9 cellular contexts compared by ENCODE assay signal in the genomic region with DNA sequence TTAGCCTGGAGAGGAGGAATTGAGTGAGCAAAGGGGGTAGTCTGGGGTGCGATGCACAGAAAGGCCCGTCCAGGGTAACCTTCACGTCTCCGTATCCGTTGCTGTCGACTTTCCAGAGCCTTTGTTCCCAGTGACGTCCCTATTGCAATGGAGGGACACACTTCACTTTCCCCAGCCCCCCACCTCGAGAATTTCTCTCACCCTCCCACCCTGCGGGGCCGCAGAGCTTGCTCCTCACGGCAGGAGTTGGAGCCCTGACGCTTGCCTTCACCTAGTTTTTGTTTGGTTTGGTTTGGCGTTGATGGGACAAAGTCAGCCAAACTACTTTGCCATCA. TPM values are rescaled to one million over a fixed set of nuclear protein-coding genes. Genes with fewer than 3 reads are reported as not detected.
DNase-seq lines count a peak whose midpoint lies in the region; TF ChIP-seq lines count a peak whose summit lies in the region.
"Had no signal": no experiment of that assay in that cellular context is flagged by ENCODE, and none has a peak within 500 bp of the region (broad histone marks: within the 10 kb centered on the region; RNA-seq: fewer than 3 reads in every experiment).

No MANE protein-coding gene starts in this region.

- H3K9me3 ChIP-seq in mesodermal cell (ENCODE audit: control insufficient read depth, low read length): no peaks in the 10 kb centered on the region
- no peaks in the 10 kb centered on the region for H3K9me3 ChIP-seq in thymus (ENCODE audit: control insufficient read depth)

- peak overlapping the region; percentile 20 for H3K4me3 Mint-ChIP-seq in activated T-cell treated with anti-CD3 and anti-CD28 coated beads, Interleukin-2, amount 50 U/mL, for 24 hours

- no peak for DNase-seq in activated T-cell treated with anti-CD3 and anti-CD28 coated beads, Interleukin-2, amount 50 U/mL, for 24 hours
- no peak for DNase-seq in activated T-cell treated with anti-CD3 and anti-CD28 coated beads, Interleukin-2, amount 50 U/mL, for 48 hours
- DNase-seq in cardiac fibroblast (ENCODE audit: low read depth in 2 of 2): no peak
- no peak for DNase-seq in DMS153 (lab: John Stamatoyannopoulos, UW)
- DNase-seq in putamen (ENCODE audit: low spot score): no peak
- DNase-seq in activated gamma-delta T cell (lab: John Stamatoyannopoulos, UW): no peak

- H3K27ac ChIP-seq in mesodermal cell (ENCODE audit: low read depth, low read length, severe bottlenecking) (no peak overlapping the region), thymus (ENCODE audit: low read depth) (no peak overlapping the region)
- H3K27ac ChIP-seq: HL-60 had no signal

- TF ChIP-seq CTCF in cardiac fibroblast (IDR thresholded peaks at IDR 0.05; ENCODE audit: low read depth, low read length): no peak

- H3K4me1 ChIP-seq in mesodermal cell (ENCODE audit: control insufficient read depth, insufficient read depth, low read length, poor library complexity, severe bottlenecking): peaks cover 4% of the 10 kb centered on the region
- H3K4me1 ChIP-seq in thymus (ENCODE audit: control insufficient read depth, insufficient read depth, low read length): no peaks in the 10 kb centered on the region

- H3K27me3 Mint-ChIP-seq in activated T-cell treated with anti-CD3 and anti-CD28 coated beads, Interleukin-2, amount 50 U/mL, for 24 hours: peaks cover 76% of the 10 kb centered on the region

- no peaks in the 10 kb centered on the region for H3K9me3 Mint-ChIP-seq in activated T-cell treated with anti-CD3 and anti-CD28 coated beads, Interleukin-2, amount 50 U/mL, for 24 hours

- 31% methylated on average over 6 to 8 of the region's 13 CpGs for WGBS in mesodermal cell (ENCODE audit: insufficient coverage in 2 of 2), 2 experiments
- 37% methylated on average over 13 of the region's 13 CpGs for WGBS in thymus

- no peaks in the 10 kb centered on the region for H3K36me3 ChIP-seq in mesodermal cell (ENCODE audit: control insufficient read depth, insufficient read depth, low read length)
- no peaks in the 10 kb centered on the region for H3K36me3 ChIP-seq in thymus (ENCODE audit: control insufficient read depth, insufficient read depth)

- no peaks in the 10 kb centered on the region for H3K36me3 Mint-ChIP-seq in activated T-cell treated with anti-CD3 and anti-CD28 coated beads, Interleukin-2, amount 50 U/mL, for 24 hours (ENCODE audit: low read depth)

- H3K4me1 Mint-ChIP-seq in activated T-cell treated with anti-CD3 and anti-CD28 coated beads, Interleukin-2, amount 50 U/mL, for 24 hours (ENCODE audit: low read depth): peaks cover 24% of the 10 kb centered on the region

- H3K27ac Mint-ChIP-seq in activated T-cell treated with anti-CD3 and anti-CD28 coated beads, Interleukin-2, amount 50 U/mL, for 24 hours: no peak overlapping the region

- H3K27me3 ChIP-seq in thymus (ENCODE audit: control insufficient read depth, insufficient read depth): peaks cover 34% of the 10 kb centered on the region

- H3K4me3 ChIP-seq in cardiac fibroblast (replicated peaks in 1 of 2; ENCODE audit: low read depth in 2 of 2, low read length in 2 of 2) (peak overlapping the region; percentile 70 to 94), mesodermal cell (ENCODE audit: extremely low read depth, insufficient read depth, low read length, poor library complexity, severe bottlenecking) (peak overlapping the region; percentile 57), thymus (ENCODE audit: low read length) (peak overlapping the region; percentile 38)

RNA-seq across cellular contexts. Expression of a gene that starts 0.6 kb away (rescaled TPM):
- 5.3 TPM for polyA plus RNA-seq in mesodermal cell (2013, experiment 1 of 2)
- polyA plus RNA-seq in mesodermal cell (2013, experiment 2 of 2): 4.6 TPM
- 3.2 TPM for polyA plus RNA-seq in thymus
